21 cellular contexts compared by ENCODE assay signal in genomic region chr1:62926681-62927252, GRCh38.
DNase-seq lines count a peak whose midpoint lies in the region; ATAC-seq, FAIRE-seq and TF ChIP-seq lines count a peak whose summit lies in the region.
"Had no signal": no experiment of that assay in that cellular context is flagged by ENCODE, and none has a peak within 500 bp of the region (broad histone marks: within the 10 kb centered on the region; RNA-seq: fewer than 3 reads in every experiment).

No MANE protein-coding gene starts in this region.

- FAIRE-seq in H1 (lab: Jason Lieb, UNC) (no peak), small intestine (lab: Jason Lieb, UNC) (no peak)
- FAIRE-seq: kidney had no signal

- intact Hi-C loops in PC-3 (cut with micrococcal nuclease) (no loop called here), heart left ventricle (cut with DNase I) (no loop called here)

- no peak overlapping the region for H2BK120ac ChIP-seq in H1 (replicated peaks; ENCODE audit: low read depth, low read length)

- POLR2A ChIA-PET in SK-N-SH (lab: Yijun Ruan, JAX), result no interaction called here
- POLR2A ChIA-PET in PC-3 (lab: Charles Lee; ENCODE audit: unreplicated experiment), result no interaction called here
- POLR2A ChIA-PET in H1 (lab: Charles Lee; ENCODE audit: partially characterized antibody), result no interaction called here

- H3K23me2 ChIP-seq in H1 (ENCODE audit: low read depth, low read length), result no peaks in the 10 kb centered on the region

- no peak overlapping the region for H3K18ac ChIP-seq in H1 (ENCODE audit: extremely low read depth, low read length)

- no peak overlapping the region for H4K5ac ChIP-seq in H1 (ENCODE audit: insufficient read length, low read depth, low read length)

- H2AK5ac ChIP-seq in H1 (ENCODE audit: low read depth, low read length), result no peak overlapping the region

- H3K27ac Mint-ChIP-seq in effector memory CD8-positive, alpha-beta T cell, result no peak overlapping the region
- H3K27ac Mint-ChIP-seq: activated naive CD8-positive, alpha-beta T cell treated with anti-CD3 and anti-CD28 coated beads for 36 hours; activated T-helper 17 cell treated with anti-CD3 and anti-CD28 coated beads, Interleukin-2, amount 50 U/mL, for 72 hours had no signal

- TF ChIP-seq POLR2A in H1 (IDR thresholded peaks at IDR 0.05; ENCODE audit: control extremely low read depth in 1 of 2, low read depth in 2 of 2, low read length in 2 of 2) (no peak), heart left ventricle (IDR thresholded peaks at IDR 0.05) (no peak)

- peaks cover 0 to 2% of the 10 kb centered on the region in 2 donors for H3K9me3 Mint-ChIP-seq in effector memory CD8-positive, alpha-beta T cell
- H3K9me3 Mint-ChIP-seq: activated T-helper 17 cell treated with anti-CD3 and anti-CD28 coated beads, Interleukin-2, amount 50 U/mL, for 72 hours had no signal

- CTCF ChIA-PET in SK-N-SH (lab: Yijun Ruan, JAX) (interaction anchor here (1.4 kb wide), 2 partner anchors 24 to 88 kb away, joined by 3 read pairs; no protein-coding TSS in a partner anchor), PC-3 (lab: Charles Lee) (no interaction called here), H1 (lab: Charles Lee; ENCODE audit: partially characterized antibody) (interaction anchor here (0.6 to 6.6 kb wide), 13 partner anchors 9 to 73 kb away, joined by 3 to 47 read pairs (median 4); no protein-coding TSS in a partner anchor)

- no peak overlapping the region for H2BK15ac ChIP-seq in H1 (ENCODE audit: low read length)

- no peaks in the 10 kb centered on the region for H3K36me3 Mint-ChIP-seq in effector memory CD8-positive, alpha-beta T cell (ENCODE audit: insufficient read depth)
- H3K36me3 Mint-ChIP-seq: activated naive CD8-positive, alpha-beta T cell treated with anti-CD3 and anti-CD28 coated beads for 36 hours had no signal

- H3K23ac ChIP-seq in H1 (ENCODE audit: insufficient read length), result no peak overlapping the region

- ATAC-seq in SK-N-SH treated with all-trans-retinoic acid at 6 μM for 48 hours, result no peak
- ATAC-seq in PC-3, result no peak
- ATAC-seq in effector memory CD8-positive, alpha-beta T cell (replicated peaks), result no peak
- ATAC-seq in heart left ventricle, result no peak
- ATAC-seq: activated T-helper 17 cell treated with anti-CD3 and anti-CD28 coated beads, Interleukin-2, amount 50 U/mL, for 72 hours; Right ventricle myocardium inferior had no signal

- H4K91ac ChIP-seq in H1 (replicated peaks; ENCODE audit: insufficient read length, low read length), result no peak overlapping the region

- TF ChIP-seq RAD21 in SK-N-SH (IDR thresholded peaks at IDR 0.05; ENCODE audit: low read length) (no peak), H1 (IDR thresholded peaks at IDR 0.05 in 1 of 2, conservative IDR thresholded peaks at IDR 0.05 in 1 of 2; ENCODE audit: low read depth in 2 of 2, low read length in 2 of 2) (peak; percentile 10 to 23; a peak in 2 of 4 replicates)

- H3K4me1 ChIP-seq in SK-N-SH (ENCODE audit: control insufficient read depth in 1 of 2, insufficient read depth in 2 of 2, low read depth in 1 of 2, low read length in 1 of 2) (no peaks in the 10 kb centered on the region; a peak in 1 of 4 replicates), PC-3 (ENCODE audit: insufficient read depth, low read length) (no peaks in the 10 kb centered on the region), H1 (replicated peaks in 1 of 4; ENCODE audit: control insufficient read depth in 3 of 4, insufficient read depth in 4 of 4, low read length in 3 of 4) (no peaks in the 10 kb centered on the region), small intestine (ENCODE audit: control insufficient read depth in 2 of 2, insufficient read depth in 1 of 2, low read depth in 1 of 2, low read length in 1 of 2) (no peaks in the 10 kb centered on the region), heart left ventricle (no peaks in the 10 kb centered on the region)
- H3K4me1 ChIP-seq: BLaER1, vagina had no signal

- no peaks in the 10 kb centered on the region for H4K20me1 ChIP-seq in SK-N-SH (ENCODE audit: insufficient read depth)
- no peaks in the 10 kb centered on the region for H4K20me1 ChIP-seq in PC-3 (ENCODE audit: low read length)
- no peaks in the 10 kb centered on the region for H4K20me1 ChIP-seq in H1 (replicated peaks in 1 of 2; ENCODE audit: control insufficient read depth in 1 of 2, insufficient read depth in 2 of 2, low read length in 2 of 2)
- H4K20me1 ChIP-seq: BLaER1 had no signal

- H3K9me3 ChIP-seq in SK-N-SH, result no peaks in the 10 kb centered on the region
- no peaks in the 10 kb centered on the region for H3K9me3 ChIP-seq in PC-3 (ENCODE audit: low read length)
- H3K9me3 ChIP-seq in H1 (ENCODE audit: insufficient read depth in 2 of 2, low read depth in 1 of 2, low read length in 1 of 2), result no peaks in the 10 kb centered on the region
- H3K9me3 ChIP-seq in small intestine (ENCODE audit: control insufficient read depth, low read depth), result no peaks in the 10 kb centered on the region
- no peaks in the 10 kb centered on the region for H3K9me3 ChIP-seq in heart left ventricle
- H3K9me3 ChIP-seq: BLaER1, vagina had no signal

- H3K56ac ChIP-seq in H1 (replicated peaks; ENCODE audit: insufficient read length, low read depth, low read length), result no peak overlapping the region

- no peak overlapping the region for H2BK12ac ChIP-seq in H1 (ENCODE audit: low read depth, low read length)

- no peaks in the 10 kb centered on the region for H3K4me1 Mint-ChIP-seq in effector memory CD8-positive, alpha-beta T cell (ENCODE audit: low read depth in 2 of 2)
- H3K4me1 Mint-ChIP-seq: activated naive CD8-positive, alpha-beta T cell treated with anti-CD3 and anti-CD28 coated beads for 36 hours; activated T-helper 17 cell treated with anti-CD3 and anti-CD28 coated beads, Interleukin-2, amount 50 U/mL, for 72 hours had no signal

- H3K4me3 Mint-ChIP-seq in effector memory CD8-positive, alpha-beta T cell, result no peak overlapping the region
- H3K4me3 Mint-ChIP-seq: activated naive CD8-positive, alpha-beta T cell treated with anti-CD3 and anti-CD28 coated beads for 36 hours; activated T-helper 17 cell treated with anti-CD3 and anti-CD28 coated beads, Interleukin-2, amount 50 U/mL, for 72 hours had no signal

- H3K27me3 ChIP-seq in SK-N-SH (ENCODE audit: insufficient read depth) (no peaks in the 10 kb centered on the region), PC-3 (ENCODE audit: low read length) (peaks cover 88% of the 10 kb centered on the region), H1 (replicated peaks in 1 of 4; ENCODE audit: control insufficient read depth in 3 of 4, extremely low read depth in 1 of 4, insufficient read depth in 3 of 4, low read length in 3 of 4) (no peaks in the 10 kb centered on the region; a peak in 1 of 7 replicates), small intestine (ENCODE audit: control insufficient read depth in 2 of 2, insufficient read depth in 2 of 2, low read length in 2 of 2) (no peaks in the 10 kb centered on the region), heart left ventricle (peaks cover 0 to 12% (median 0%) of the 10 kb centered on the region in 9 donors)
- H3K27me3 ChIP-seq: BLaER1, vagina had no signal

- 72% methylated on average over 3 of the region's 4 CpGs for WGBS in SK-N-SH (ENCODE audit: low lambda C conversion rate)
- WGBS in H1 (ENCODE audit: extremely low coverage in 1 of 2, insufficient coverage in 1 of 2, insufficient read length in 1 of 2, insufficient replicate concordance in 2 of 2, low coverage in 1 of 2, low lambda C conversion rate in 2 of 2, missing lambda C conversion rate in 1 of 2), 2 experiments, result 88% methylated on average over 4 of the region's 4 CpGs; no CpG with 5 or more reads in 1 of the 2 experiments
- 79 to 88% (median 82%) methylated on average over 4 of the region's 4 CpGs for WGBS in small intestine, 3 donors
- 78 to 87% (median 82%) methylated on average over 4 of the region's 4 CpGs for WGBS in heart left ventricle, 4 donors

- TF ChIP-seq EP300 in SK-N-SH (IDR thresholded peaks at IDR 0.05; ENCODE audit: borderline replicate concordance in 1 of 2, low read depth in 1 of 2, low read length in 1 of 2) (no peak), H1 (IDR thresholded peaks at IDR 0.05; ENCODE audit: borderline replicate concordance in 1 of 2, low read depth in 2 of 2, low read length in 2 of 2) (no peak)

- H3K79me1 ChIP-seq in H1 (ENCODE audit: low read depth, low read length), result no peaks in the 10 kb centered on the region

- H2AFZ ChIP-seq in SK-N-SH (ENCODE audit: low read depth) (no peak overlapping the region), PC-3 (ENCODE audit: low read length) (no peak overlapping the region), H1 (ENCODE audit: low read length) (no peak overlapping the region)

- H2BK20ac ChIP-seq in H1 (ENCODE audit: low read length), result no peak overlapping the region

- no peaks in the 10 kb centered on the region for H3K9me2 ChIP-seq in SK-N-SH
- H3K9me2 ChIP-seq in PC-3 (replicated peaks; ENCODE audit: low read length), result no peaks in the 10 kb centered on the region

- no peak overlapping the region for H3K4ac ChIP-seq in H1 (replicated peaks; ENCODE audit: insufficient read length, low read depth, low read length)

- DNase-seq in SK-N-SH, result no peak
- DNase-seq in PC-3, result no peak
- DNase-seq in H1 (ENCODE audit: low read depth in 1 of 2, low spot score in 2 of 2), result no peak
- peak; percentile 8 for DNase-seq in small intestine
- DNase-seq in effector memory CD8-positive, alpha-beta T cell, result no peak
- DNase-seq in NK-92 treated with Interleukin-12 subunit alpha and Interleukin-12 subunit beta, amount 100 ng/mL, for 24 hours (lab: John Stamatoyannopoulos, UW), result no peak
- DNase-seq in heart left ventricle, result no peak
- DNase-seq: activated CD4-positive, alpha-beta T cell treated with anti-CD3 and anti-CD28 coated beads for 48 hours; activated naive CD8-positive, alpha-beta T cell treated with anti-CD3 and anti-CD28 coated beads for 36 hours; kidney; NCI-H1105 treated with DMSO at 0.1 percent for 48 hours; NCI-H2081; NCI-H446 treated with DMSO at 0.1 percent for 48 hours; stimulated activated CD8-positive, alpha-beta memory T cell treated with anti-CD3 and anti-CD28 coated beads, Interleukin-4, amount 100 ng/mL, for 48 hours; T-helper 1 cell had no signal

- no peak overlapping the region for H2BK5ac ChIP-seq in H1 (ENCODE audit: low read depth, low read length)

- BruUV-seq in PC-3 (replicated peaks; lab: Mats Ljungman, UMichigan), result no TSS peak

- H3K36me3 ChIP-seq in SK-N-SH (replicated peaks in 1 of 2; ENCODE audit: control insufficient read depth in 1 of 2, insufficient read depth in 2 of 2, low read length in 1 of 2), result no peaks in the 10 kb centered on the region
- no peaks in the 10 kb centered on the region for H3K36me3 ChIP-seq in PC-3 (ENCODE audit: low read depth, low read length)
- H3K36me3 ChIP-seq in H1 (ENCODE audit: control insufficient read depth in 2 of 4, insufficient read depth in 4 of 4, low read length in 3 of 4), result no peaks in the 10 kb centered on the region
- no peaks in the 10 kb centered on the region for H3K36me3 ChIP-seq in small intestine (ENCODE audit: control insufficient read depth in 2 of 2, insufficient read depth in 2 of 2, low read length in 2 of 2)
- no peaks in the 10 kb centered on the region for H3K36me3 ChIP-seq in heart left ventricle
- H3K36me3 ChIP-seq: BLaER1, vagina had no signal

- no peak overlapping the region for H3K14ac ChIP-seq in H1 (ENCODE audit: insufficient read length)

- H3K79me2 ChIP-seq in SK-N-SH (ENCODE audit: insufficient read depth) (no peaks in the 10 kb centered on the region), PC-3 (ENCODE audit: low read length) (no peaks in the 10 kb centered on the region), H1 (ENCODE audit: control insufficient read depth in 1 of 2, insufficient read depth in 2 of 2, low read length in 2 of 2) (no peaks in the 10 kb centered on the region)

- H3K4me2 ChIP-seq in SK-N-SH (no peak overlapping the region), PC-3 (ENCODE audit: low read length) (no peak overlapping the region), H1 (ENCODE audit: insufficient read depth in 1 of 2, low read depth in 2 of 2, low read length in 2 of 2) (no peak overlapping the region)
- H3K4me2 ChIP-seq: BLaER1 had no signal

- H3K27me3 Mint-ChIP-seq in effector memory CD8-positive, alpha-beta T cell, result peaks cover 29 to 51% of the 10 kb centered on the region in 2 donors

- no peak overlapping the region for H4K8ac ChIP-seq in H1 (ENCODE audit: extremely low read depth, insufficient read depth, low read length)

- H3K4me3 ChIP-seq in SK-N-SH (ENCODE audit: low read depth in 2 of 2, low read length in 1 of 2) (no peak overlapping the region), PC-3 (ENCODE audit: low read length) (no peak overlapping the region), H1 (ENCODE audit: extremely low read depth in 1 of 4, insufficient read depth in 2 of 4, low read depth in 3 of 4, low read length in 4 of 4) (no peak overlapping the region), small intestine (ENCODE audit: low read depth in 1 of 2, low read length in 2 of 2) (no peak overlapping the region), heart left ventricle (no peak overlapping the region)
- H3K4me3 ChIP-seq: BLaER1, lung, vagina had no signal

- TF ChIP-seq CTCF in SK-N-SH (IDR thresholded peaks at IDR 0.05) (peak; percentile 25; the same call in 1 of the 2 replicates), PC-3 (conservative IDR thresholded peaks at IDR 0.05; ENCODE audit: low read depth, low read length) (peak; percentile 54), H1 (IDR thresholded peaks at IDR 0.05; ENCODE audit: control extremely low read depth in 1 of 3, insufficient read depth in 1 of 3, low read depth in 1 of 3, low read length in 3 of 3) (peak in 1 of 3 experiments; percentile 6; a peak in 1 of 4 replicates), heart left ventricle (IDR thresholded peaks at IDR 0.05) (no peak)

- H3F3A ChIP-seq in SK-N-SH (replicated peaks; ENCODE audit: insufficient read depth) (no peaks in the 10 kb centered on the region), PC-3 (ENCODE audit: low read length, unreplicated experiment) (no peaks in the 10 kb centered on the region)

- H3K27ac ChIP-seq in SK-N-SH (ENCODE audit: low read depth in 2 of 2, low read length in 1 of 2) (no peak overlapping the region), PC-3 (ENCODE audit: low read length) (no peak overlapping the region), H1 (ENCODE audit: low read depth, low read length) (no peak overlapping the region), small intestine (ENCODE audit: low read depth in 1 of 2, low read length in 1 of 2) (no peak overlapping the region), heart left ventricle (no peak overlapping the region)
- H3K27ac ChIP-seq: BLaER1, vagina had no signal

- H3K9ac ChIP-seq in SK-N-SH (no peak overlapping the region), PC-3 (ENCODE audit: low read length) (no peak overlapping the region), H1 (replicated peaks in 1 of 4; ENCODE audit: extremely low read depth in 1 of 4, low read depth in 3 of 4, low read length in 3 of 4) (no peak overlapping the region)
- H3K9ac ChIP-seq: BLaER1 had no signal

Comparison
In these comparisons a context has a peak if more than half of its experiments do, and no peak if none do; other contexts are left out.
1. CTCF ChIP-seq: peak in SK-N-SH (single experiment) and PC-3 (single experiment); none in heart left ventricle (0 of 12).
2. Of the 17 proteins assayed by ChIP-seq in both H1 and SK-N-SH: peak only in H1: RAD21; only in SK-N-SH: none; in both: none; in neither: 15; mixed calls (peak in some experiments, not most) for 1.